Comparison of ENCODE assay signal across 15 cellular contexts in genomic region chr7:21773326-21773725, GRCh38.
"Had no signal": no experiment of that assay in that cellular context is flagged by ENCODE, and none has a peak within 500 bp of the region (broad histone marks: within the 10 kb centered on the region; RNA-seq: fewer than 3 reads in every experiment).

No MANE protein-coding gene starts in this region.

- ATAC-seq: activated CD8-positive, alpha-beta T cell treated with anti-CD3 and anti-CD28 coated beads for 36 hours; activated T-cell treated with anti-CD3 and anti-CD28 coated beads, Interleukin-2, amount 50 U/mL, for 4 hours; gastroesophageal sphincter; left lung; natural killer cell treated with Interleukin-12 subunit alpha and Interleukin-12 subunit beta and Interleukin-15 and Interleukin-18, amount 100 ng/mL, for 72 hours had no signal

- H3K4me1 Mint-ChIP-seq: activated B cell treated with CpG ODN at 0.5 μM for 24 hours, memory B cell had no signal

- H3K9me3 ChIP-seq: gastroesophageal sphincter, left lung had no signal

- H3K4me3 ChIP-seq: gastroesophageal sphincter, left lung had no signal

- H3K4me3 Mint-ChIP-seq: activated B cell treated with CpG ODN at 0.5 μM for 24 hours; activated CD8-positive, alpha-beta T cell treated with anti-CD3 and anti-CD28 coated beads for 36 hours; activated naive CD4-positive, alpha-beta T cell treated with anti-CD3 and anti-CD28 coated beads, Interleukin-2, amount 50 U/mL, for 24 hours; activated T-cell treated with anti-CD3 and anti-CD28 coated beads, Interleukin-2, amount 50 U/mL, for 4 hours; memory B cell; natural killer cell treated with Interleukin-12 subunit alpha and Interleukin-12 subunit beta and Interleukin-15 and Interleukin-18, amount 100 ng/mL, for 72 hours had no signal

- H3K36me3 ChIP-seq: brain microvascular endothelial cell, gastroesophageal sphincter, left lung had no signal

- DNase-seq: activated B cell treated with CpG ODN at 0.5 μM for 24 hours; activated CD4-positive, alpha-beta T cell treated with anti-CD3 and anti-CD28 coated beads for 48 hours; activated CD8-positive, alpha-beta T cell treated with anti-CD3 and anti-CD28 coated beads for 36 hours; activated effector memory CD4-positive, alpha-beta T cell treated with Interleukin-2 at 50 U/mL for 16 hours; activated T-cell treated with anti-CD3 and anti-CD28 coated beads, Interleukin-2, amount 50 U/mL, for 4 hours; brain microvascular endothelial cell; kidney; left lung; stimulated activated CD4-positive, alpha-beta T cell treated with anti-CD3 and anti-CD28 coated beads, Interleukin-1b, Interleukin-23, amount 100 ng/mL, for 48 hours; SW 1271 had no signal

- H3K4me1 ChIP-seq: left lung had no signal

- H3K27ac ChIP-seq: brain microvascular endothelial cell, epithelial cell of prostate, left lung had no signal

- H3K27ac Mint-ChIP-seq: activated B cell treated with CpG ODN at 0.5 μM for 24 hours; activated CD8-positive, alpha-beta T cell treated with anti-CD3 and anti-CD28 coated beads for 36 hours; activated naive CD4-positive, alpha-beta T cell treated with anti-CD3 and anti-CD28 coated beads, Interleukin-2, amount 50 U/mL, for 24 hours; memory B cell; natural killer cell treated with Interleukin-12 subunit alpha and Interleukin-12 subunit beta and Interleukin-15 and Interleukin-18, amount 100 ng/mL, for 72 hours had no signal

- H3K9me3 Mint-ChIP-seq: activated B cell treated with CpG ODN at 0.5 μM for 24 hours; activated CD8-positive, alpha-beta T cell treated with anti-CD3 and anti-CD28 coated beads for 36 hours; activated naive CD4-positive, alpha-beta T cell treated with anti-CD3 and anti-CD28 coated beads, Interleukin-2, amount 50 U/mL, for 24 hours; activated T-cell treated with anti-CD3 and anti-CD28 coated beads, Interleukin-2, amount 50 U/mL, for 4 hours; memory B cell; natural killer cell treated with Interleukin-12 subunit alpha and Interleukin-12 subunit beta and Interleukin-15 and Interleukin-18, amount 100 ng/mL, for 72 hours had no signal

- H3K27me3 ChIP-seq: brain microvascular endothelial cell, gastroesophageal sphincter, left lung had no signal

- H3K36me3 Mint-ChIP-seq: activated naive CD4-positive, alpha-beta T cell treated with anti-CD3 and anti-CD28 coated beads, Interleukin-2, amount 50 U/mL, for 24 hours; memory B cell; natural killer cell treated with Interleukin-12 subunit alpha and Interleukin-12 subunit beta and Interleukin-15 and Interleukin-18, amount 100 ng/mL, for 72 hours had no signal
